14 cellular contexts compared by ENCODE assay signal in genomic region chr18:79915161-79916127, GRCh38. TPM values are rescaled to one million over a fixed set of nuclear protein-coding genes. Genes with fewer than 3 reads are reported as not detected.
DNase-seq lines count a peak whose midpoint lies in the region; ATAC-seq, FAIRE-seq and TF ChIP-seq lines count a peak whose summit lies in the region.
"Had no signal": no experiment of that assay in that cellular context is flagged by ENCODE, and none has a peak within 500 bp of the region (broad histone marks: within the 10 kb centered on the region; RNA-seq: fewer than 3 reads in every experiment).

No MANE protein-coding gene starts in this region.

- H3K9ac ChIP-seq in BLaER1 (no peak overlapping the region), H1 (replicated peaks in 1 of 4; ENCODE audit: extremely low read depth in 1 of 4, low read depth in 3 of 4, low read length in 3 of 4) (no peak overlapping the region)

- H4K20me1 ChIP-seq in BLaER1 (peaks cover 89% of the 10 kb centered on the region), H1 (replicated peaks in 1 of 2; ENCODE audit: control insufficient read depth in 1 of 2, insufficient read depth in 2 of 2, low read length in 2 of 2) (peaks cover 2 to 4% of the 10 kb centered on the region in 2 experiments)

- H3K4me2 ChIP-seq in BLaER1 (peak overlapping the region; percentile 76; the same call in 1 of the 2 replicates), H1 (ENCODE audit: insufficient read depth in 1 of 2, low read depth in 2 of 2, low read length in 2 of 2) (no peak overlapping the region)

- no peaks in the 10 kb centered on the region for H3K79me2 ChIP-seq in H1 (ENCODE audit: control insufficient read depth in 1 of 2, insufficient read depth in 2 of 2, low read length in 2 of 2)

- H3K27ac ChIP-seq in BLaER1 (no peak overlapping the region), H1 (ENCODE audit: low read depth, low read length) (no peak overlapping the region), small intestine (ENCODE audit: low read depth in 1 of 2, low read length in 1 of 2) (no peak overlapping the region)

- peaks cover 39% of the 10 kb centered on the region for H3K9me3 ChIP-seq in BLaER1
- no peaks in the 10 kb centered on the region for H3K9me3 ChIP-seq in H1 (ENCODE audit: insufficient read depth in 2 of 2, low read depth in 1 of 2, low read length in 1 of 2)
- H3K9me3 ChIP-seq in small intestine (ENCODE audit: control insufficient read depth, low read depth) = no peaks in the 10 kb centered on the region

- H4K91ac ChIP-seq in H1 (replicated peaks; ENCODE audit: insufficient read length, low read length) = no peak overlapping the region

- H4K5ac ChIP-seq in H1 (ENCODE audit: insufficient read length, low read depth, low read length) = no peak overlapping the region

- no peak for TF ChIP-seq RAD21 in H1 (IDR thresholded peaks at IDR 0.05 in 1 of 2, conservative IDR thresholded peaks at IDR 0.05 in 1 of 2; ENCODE audit: low read depth in 2 of 2, low read length in 2 of 2)

- TF ChIP-seq EP300 in H1 (IDR thresholded peaks at IDR 0.05; ENCODE audit: borderline replicate concordance in 1 of 2, low read depth in 2 of 2, low read length in 2 of 2) = no peak

- CTCF ChIA-PET in H1 (lab: Charles Lee; ENCODE audit: partially characterized antibody) = interaction anchor here (0.6 to 1.2 kb wide), 6 partner anchors 9 to 208 kb away, joined by 3 read pairs; no protein-coding TSS in a partner anchor

- no peak overlapping the region for H3K18ac ChIP-seq in H1 (ENCODE audit: extremely low read depth, low read length)

- no peak overlapping the region for H2BK120ac ChIP-seq in H1 (replicated peaks; ENCODE audit: low read depth, low read length)

- peak overlapping the region; percentile 85 for H3K4ac ChIP-seq in H1 (replicated peaks; ENCODE audit: insufficient read length, low read depth, low read length)

- no peak overlapping the region for H2BK20ac ChIP-seq in H1 (ENCODE audit: low read length)

- no peak overlapping the region; the same call in 1 of the 2 replicates for H4K8ac ChIP-seq in H1 (ENCODE audit: extremely low read depth, insufficient read depth, low read length)

- 0 out of 2 replicates have a peak overlapping the region, but pooled peaks have one; percentile 71 for H2BK5ac ChIP-seq in H1 (ENCODE audit: low read depth, low read length)

- no peak overlapping the region for H3K23ac ChIP-seq in H1 (ENCODE audit: insufficient read length)

- 0 out of 2 replicates have a peak, but pooled peaks cover 6% of the 10 kb centered on the region for H3K79me1 ChIP-seq in H1 (ENCODE audit: low read depth, low read length)

- DNase-seq in H7 = peak; percentile 85
- peak in 1 of 2 experiments; percentile 45 for DNase-seq in H1 (ENCODE audit: low read depth in 1 of 2, low spot score in 2 of 2)
- peak; percentile 6 for DNase-seq in mucosa of gallbladder (ENCODE audit: low spot score)
- no peak for DNase-seq in small intestine
- DNase-seq in NCI-H1092 treated with DMSO at 0.1 percent for 48 hours (lab: John Stamatoyannopoulos, UW) = no peak
- DNase-seq: activated CD4-positive, alpha-beta T cell treated with anti-CD3 and anti-CD28 coated beads for 36 hours; DMS53; mesendoderm; NCI-H1436 treated with DMSO at 0.1 percent for 48 hours; OCI-M1 had no signal

- POLR2A ChIA-PET in H1 (lab: Charles Lee; ENCODE audit: partially characterized antibody) = interaction anchor here (1.3 kb wide), 1 partner anchor 59 kb away, joined by 3 read pairs; no protein-coding TSS in a partner anchor

- no peak overlapping the region; the same call in 1 of the 2 replicates for H2BK12ac ChIP-seq in H1 (ENCODE audit: low read depth, low read length)

- H3K14ac ChIP-seq in H1 (ENCODE audit: insufficient read length) = no peak overlapping the region

- peaks cover 13% of the 10 kb centered on the region; the same call in 1 of the 2 replicates for H3K23me2 ChIP-seq in H1 (ENCODE audit: low read depth, low read length)

- TF ChIP-seq POLR2A in H1 (IDR thresholded peaks at IDR 0.05; ENCODE audit: control extremely low read depth in 1 of 2, low read depth in 2 of 2, low read length in 2 of 2) = no peak

- H2BK15ac ChIP-seq in H1 (ENCODE audit: low read length) = no peak overlapping the region; the same call in 1 of the 2 replicates

- peaks cover 80% of the 10 kb centered on the region for H3K36me3 ChIP-seq in BLaER1
- H3K36me3 ChIP-seq in H7 (replicated peaks; ENCODE audit: control insufficient read depth, insufficient read depth, low read length) = no peaks in the 10 kb centered on the region
- H3K36me3 ChIP-seq in H1 (ENCODE audit: control insufficient read depth in 2 of 4, insufficient read depth in 4 of 4, low read length in 3 of 4) = no peaks in the 10 kb centered on the region
- peaks cover 4 to 5% of the 10 kb centered on the region in 2 donors for H3K36me3 ChIP-seq in small intestine (ENCODE audit: control insufficient read depth in 2 of 2, insufficient read depth in 2 of 2, low read length in 2 of 2)

- H3K27me3 ChIP-seq in BLaER1 (no peaks in the 10 kb centered on the region), H7 (ENCODE audit: control insufficient read depth, insufficient read depth, low read length) (no peaks in the 10 kb centered on the region; the same call in 1 of the 2 replicates), H1 (replicated peaks in 1 of 4; ENCODE audit: control insufficient read depth in 3 of 4, extremely low read depth in 1 of 4, insufficient read depth in 3 of 4, low read length in 3 of 4) (no peaks in the 10 kb centered on the region), small intestine (ENCODE audit: control insufficient read depth in 2 of 2, insufficient read depth in 2 of 2, low read length in 2 of 2) (no peaks in the 10 kb centered on the region)

- ATAC-seq in GM18868 (IDR thresholded peaks at IDR 0.05; ENCODE audit: unreplicated experiment) (no peak), GM21786 (IDR thresholded peaks at IDR 0.05; ENCODE audit: unreplicated experiment) (no peak)
- ATAC-seq: activated CD4-positive, alpha-beta T cell treated with anti-CD3 and anti-CD28 coated beads for 36 hours had no signal

- H3K4me1 ChIP-seq in BLaER1 = peaks cover 35% of the 10 kb centered on the region
- peaks cover 0 to 12% (median 6%) of the 10 kb centered on the region in 4 experiments; a peak in 5 of 7 replicates for H3K4me1 ChIP-seq in H1 (replicated peaks in 1 of 4; ENCODE audit: control insufficient read depth in 3 of 4, insufficient read depth in 4 of 4, low read length in 3 of 4)
- H3K4me1 ChIP-seq in small intestine (ENCODE audit: control insufficient read depth in 2 of 2, insufficient read depth in 1 of 2, low read depth in 1 of 2, low read length in 1 of 2) = no peaks in the 10 kb centered on the region

- H3K56ac ChIP-seq in H1 (replicated peaks; ENCODE audit: insufficient read length, low read depth, low read length) = no peak overlapping the region

- no peak overlapping the region for H3K4me3 ChIP-seq in BLaER1
- H3K4me3 ChIP-seq in H7 (ENCODE audit: insufficient read depth, low read depth, low read length) = no peak overlapping the region
- no peak overlapping the region for H3K4me3 ChIP-seq in H1 (ENCODE audit: extremely low read depth in 1 of 4, insufficient read depth in 2 of 4, low read depth in 3 of 4, low read length in 4 of 4)
- H3K4me3 ChIP-seq in small intestine (ENCODE audit: low read depth in 1 of 2, low read length in 2 of 2) = no peak overlapping the region

- 88% methylated on average over 40 of the region's 50 CpGs; no CpG with 5 or more reads in 1 of the 2 experiments for WGBS in H1 (ENCODE audit: extremely low coverage in 1 of 2, insufficient coverage in 1 of 2, insufficient read length in 1 of 2, insufficient replicate concordance in 2 of 2, low coverage in 1 of 2, low lambda C conversion rate in 2 of 2, missing lambda C conversion rate in 1 of 2), 2 experiments
- WGBS in small intestine, 3 donors = 94 to 96% (median 96%) methylated on average over 47 to 50 of the region's 50 CpGs

- TF ChIP-seq CTCF in H1 (IDR thresholded peaks at IDR 0.05; ENCODE audit: control extremely low read depth in 1 of 3, insufficient read depth in 1 of 3, low read depth in 1 of 3, low read length in 3 of 3) = no peak

- no peak overlapping the region for H2AK5ac ChIP-seq in H1 (ENCODE audit: low read depth, low read length)

- H2AFZ ChIP-seq in H1 (ENCODE audit: low read length) = no peak overlapping the region

- FAIRE-seq in H1 (lab: Jason Lieb, UNC) (no peak), small intestine (lab: Jason Lieb, UNC) (no peak)

TF ChIP-seq in H1, 55 proteins besides CTCF, POLR2A, EP300 and RAD21 (continues in another document):
- TF ChIP-seq TAF7 (optimal IDR thresholded peaks at IDR 0.05; ENCODE audit: borderline replicate concordance, low read depth, low read length) = no peak

RNA-seq across cellular contexts. Expression of gene SLC66A2, which starts 36.0 kb away (rescaled TPM):
- 19.6 and 28.6 TPM in 2 replicates for total RNA-seq in H7 (2014; rRNA removed; shearing (Covaris generic))
- total RNA-seq in H1 (2021; fragmentation: NEBNext Ultra II Directional; extraction: Animal tissue kit (Norgen Biotek cat#: 25700)) = 11.6 and 15.0 TPM in 2 replicates
- polyA plus RNA-seq in H1 (2011; rRNA removed) (18.9 and 27.7 TPM in 2 replicates), small intestine (10 to 100 TPM; 15.0 to 30.3 (median 17.8) TPM)
- polyA plus RNA-seq in H1 (2011; cell fraction: cytosol; rRNA removed) = 19.7 TPM
- polyA plus RNA-seq in H1 (2011; cell fraction: nucleus; rRNA removed) = 43.4 TPM
- 12.3 to 18.5 TPM (median 17.5 TPM) in 4 replicates for polyA plus RNA-seq in H1 (2012, experiment 1 of 2)
- polyA plus RNA-seq in H1 (2012, experiment 2 of 2) = 14.0 TPM
- polyA plus RNA-seq in H1 (2013, experiment 1 of 2) = 8.8 TPM
- 9.4 TPM for polyA plus RNA-seq in H1 (2013, experiment 2 of 2)
- polyA minus RNA-seq in H1 (2011; rRNA and poly(A)+ RNA removed) = 6.2 and 9.1 TPM in 2 replicates
- polyA minus RNA-seq in H1 (2011; cell fraction: cytosol; rRNA and poly(A)+ RNA removed) = 9.5 TPM
- 12.7 TPM for polyA minus RNA-seq in H1 (2011; cell fraction: nucleus; rRNA and poly(A)+ RNA removed)
- 61.3 TPM for total RNA-seq in mucosa of gallbladder

RNA-seq across cellular contexts. Expression of gene HSBP1L1, which starts 49.0 kb away (rescaled TPM):
- total RNA-seq in H7 (2014; rRNA removed; shearing (Covaris generic)) = 1.6 and 2.8 TPM in 2 replicates
- 0.69 and 1.0 TPM in 2 replicates for total RNA-seq in H1 (2021; fragmentation: NEBNext Ultra II Directional; extraction: Animal tissue kit (Norgen Biotek cat#: 25700))
- polyA plus RNA-seq in H1 (2011; rRNA removed) = 1.3 and 1.4 TPM in 2 replicates
- polyA plus RNA-seq in H1 (2011; cell fraction: cytosol; rRNA removed) = 1.8 TPM
- 1.5 TPM for polyA plus RNA-seq in H1 (2011; cell fraction: nucleus; rRNA removed)
- polyA plus RNA-seq in H1 (2012, experiment 1 of 2) = 2.7 to 4.2 TPM (median 4.0 TPM) in 4 replicates
- 1.6 TPM for polyA plus RNA-seq in H1 (2012, experiment 2 of 2)
- polyA plus RNA-seq in H1 (2013, experiment 1 of 2) = 1.1 TPM
- polyA plus RNA-seq in H1 (2013, experiment 2 of 2) = 1.3 TPM
- 0.20 and 0.47 TPM in 2 replicates for polyA minus RNA-seq in H1 (2011; rRNA and poly(A)+ RNA removed)
- not detected for polyA minus RNA-seq in H1 (2011; cell fraction: cytosol; rRNA and poly(A)+ RNA removed)
- polyA minus RNA-seq in H1 (2011; cell fraction: nucleus; rRNA and poly(A)+ RNA removed) = 1.00 TPM
- total RNA-seq in mucosa of gallbladder = 21.4 TPM
- 10 to 100 TPM; 11.9 to 57.7 (median 19.5) TPM for polyA plus RNA-seq in small intestine
- total RNA-seq: LHCN-M2 had no signal

Comparison
In these comparisons a context has a peak if more than half of its experiments do, and no peak if none do; other contexts are left out.
1. DNase-seq: peak in H7 (single experiment) and mucosa of gallbladder (single experiment); none in small intestine (single experiment) and NCI-H1092 treated with DMSO at 0.1 percent for 48 hours (single experiment).